Comparison of ENCODE assay signal across 7 cellular contexts in the genomic region with DNA sequence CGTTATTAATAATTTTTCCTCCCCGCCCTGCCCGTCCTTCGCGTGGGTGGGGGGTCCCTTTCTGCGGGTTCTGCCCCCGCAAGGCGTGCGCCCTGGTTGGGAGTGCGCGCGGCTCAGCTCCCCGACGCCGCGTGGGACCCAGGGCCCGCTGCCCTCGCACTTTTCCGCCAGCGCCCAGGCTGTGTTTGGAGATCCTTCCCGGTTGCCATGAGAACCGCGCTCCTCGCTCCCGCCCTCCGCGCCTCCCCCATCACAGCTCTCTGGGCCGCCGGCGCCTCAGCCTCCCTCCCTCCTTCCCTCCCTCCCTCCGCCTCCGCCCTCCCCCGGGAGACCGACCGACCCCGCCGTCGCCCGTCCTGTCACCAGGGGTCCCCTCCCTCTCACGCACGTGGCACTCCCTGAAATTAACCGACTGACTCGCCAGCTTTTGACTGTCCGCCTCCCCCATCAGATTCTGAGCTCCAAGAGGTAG. TPM values are rescaled to one million over a fixed set of nuclear protein-coding genes. Genes with fewer than 3 reads are reported as not detected.
DNase-seq lines count a peak whose midpoint lies in the region; ATAC-seq and TF ChIP-seq lines count a peak whose summit lies in the region.

No MANE protein-coding gene starts in this region.

- H3K9me3 ChIP-seq in liver (ENCODE audit: control insufficient read depth in 4 of 4, low read length in 3 of 4): no peaks in the 10 kb centered on the region

- TF ChIP-seq RAD21 in liver (IDR thresholded peaks at IDR 0.05): no peak

- CTCF ChIA-PET in activated CD4-positive, alpha-beta T cell treated with anti-CD3 and anti-CD28 coated beads, Interleukin-2, amount 10 ng/mL, durations not matched to agents 7 days and 5 days (lab: Charles Lee): interaction anchor here (0.6 to 4.1 kb wide), 6 partner anchors 15 to 139 kb away, joined by 3 to 22 read pairs (median 4); no protein-coding TSS in a partner anchor

- H3K27me3 Mint-ChIP-seq in activated CD4-positive, alpha-beta T cell treated with anti-CD3 and anti-CD28 coated beads, Interleukin-2, amount 10 ng/mL, durations not matched to agents 7 days and 5 days: peaks cover 37% of the 10 kb centered on the region

- no peaks in the 10 kb centered on the region for H3K27me3 ChIP-seq in liver (ENCODE audit: control insufficient read depth in 4 of 4, insufficient read depth in 4 of 4, low read length in 3 of 4)

- TF ChIP-seq CTCF in GM20000 (IDR thresholded peaks at IDR 0.05; ENCODE audit: extremely low read depth, missing control alignments) (no peak), liver (IDR thresholded peaks at IDR 0.05; ENCODE audit: low read depth, low read length, missing input control) (no peak)

- no peak overlapping the region for H3K9ac ChIP-seq in liver (ENCODE audit: low read depth in 1 of 2, low read length in 2 of 2)

- no peak for ATAC-seq in HG03045 (IDR thresholded peaks at IDR 0.05; ENCODE audit: unreplicated experiment)

- H3K36me3 Mint-ChIP-seq in activated CD4-positive, alpha-beta T cell treated with anti-CD3 and anti-CD28 coated beads, Interleukin-2, amount 10 ng/mL, durations not matched to agents 7 days and 5 days (ENCODE audit: low read depth): peaks cover 7% of the 10 kb centered on the region

- H3K27ac Mint-ChIP-seq in activated CD4-positive, alpha-beta T cell treated with anti-CD3 and anti-CD28 coated beads, Interleukin-2, amount 10 ng/mL, durations not matched to agents 7 days and 5 days: peak overlapping the region; percentile 51

- peak overlapping the region; percentile 56 for H3K4me3 Mint-ChIP-seq in activated CD4-positive, alpha-beta T cell treated with anti-CD3 and anti-CD28 coated beads, Interleukin-2, amount 10 ng/mL, durations not matched to agents 7 days and 5 days

- peak; percentile 86 for DNase-seq in GM20000 (ENCODE audit: low spot score)
- peak; percentile 28 for DNase-seq in NCI-H345 treated with DMSO at 0.1 percent for 48 hours (lab: John Stamatoyannopoulos, UW; ENCODE audit: unreplicated experiment)
- peak; percentile 62 for DNase-seq in activated CD4-positive, alpha-beta T cell treated with anti-CD3 and anti-CD28 coated beads, Interleukin-2, amount 10 ng/mL, durations not matched to agents 7 days and 5 days
- peak; percentile 93 for DNase-seq in ecto neural progenitor cell (ENCODE audit: low spot score)
- peak; percentile 54 for DNase-seq in stimulated activated CD8-positive, alpha-beta memory T cell treated with anti-CD3 and anti-CD28 coated beads, Interleukin-12 subunit alpha, Interleukin-12 subunit beta, amount 100 ng/mL, for 4 hours (ENCODE audit: low read depth)

- H3K9me3 Mint-ChIP-seq in activated CD4-positive, alpha-beta T cell treated with anti-CD3 and anti-CD28 coated beads, Interleukin-2, amount 10 ng/mL, durations not matched to agents 7 days and 5 days: no peaks in the 10 kb centered on the region

- POLR2A ChIA-PET in activated CD4-positive, alpha-beta T cell treated with anti-CD3 and anti-CD28 coated beads, Interleukin-2, amount 10 ng/mL, durations not matched to agents 7 days and 5 days (lab: Charles Lee): interaction anchor here (0.8 kb wide), 1 partner anchor 137 kb away, joined by 3 read pairs; no protein-coding TSS in a partner anchor

- H3K4me3 ChIP-seq in liver (ENCODE audit: low read depth in 1 of 3, low read length in 3 of 3): peak overlapping the region in 1 of 3 donors; percentile 14

- 3% methylated on average over 44 of the region's 44 CpGs for WGBS in liver

- peaks cover 9 to 49% (median 28%) of the 10 kb centered on the region in 4 donors for H3K4me1 ChIP-seq in liver (ENCODE audit: control insufficient read depth in 4 of 4, insufficient read depth in 4 of 4, low read length in 3 of 4)

- H3K4me1 Mint-ChIP-seq in activated CD4-positive, alpha-beta T cell treated with anti-CD3 and anti-CD28 coated beads, Interleukin-2, amount 10 ng/mL, durations not matched to agents 7 days and 5 days: peaks cover 63% of the 10 kb centered on the region

- H3K27ac ChIP-seq in liver (ENCODE audit: low read depth in 1 of 2, low read length in 2 of 2): peak overlapping the region; percentile 89 to 94

- H3K36me3 ChIP-seq in liver (ENCODE audit: control insufficient read depth in 4 of 4, insufficient read depth in 3 of 4, low read depth in 1 of 4, low read length in 3 of 4): no peaks in the 10 kb centered on the region

TF ChIP-seq in liver, 16 proteins besides CTCF, POLR2A, EP300 and RAD21:
- TF ChIP-seq RXRA (IDR thresholded peaks at IDR 0.05): no peak
- no peak for TF ChIP-seq TAF1 (conservative IDR thresholded peaks at IDR 0.05)
- TF ChIP-seq FOXA1 (IDR thresholded peaks at IDR 0.05): no peak
- TF ChIP-seq, protein P1, sequence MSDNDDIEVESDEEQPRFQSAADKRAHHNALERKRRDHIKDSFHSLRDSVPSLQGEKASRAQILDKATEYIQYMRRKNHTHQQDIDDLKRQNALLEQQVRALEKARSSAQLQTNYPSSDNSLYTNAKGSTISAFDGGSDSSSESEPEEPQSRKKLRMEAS (IDR thresholded peaks at IDR 0.05): no peak
- TF ChIP-seq HNF4A (conservative IDR thresholded peaks at IDR 0.05): no peak
- TF ChIP-seq YY1 (IDR thresholded peaks at IDR 0.05): no peak
- TF ChIP-seq NR2F2 (IDR thresholded peaks at IDR 0.05): no peak

RNA-seq across cellular contexts. Expression of a gene that starts 2.4 kb away (rescaled TPM):
- 100 to 1,000 TPM; 112 to 123 TPM for total RNA-seq in activated CD4-positive, alpha-beta T cell treated with anti-CD3 and anti-CD28 coated beads, Interleukin-2, amount 10 ng/mL, durations not matched to agents 7 days and 5 days
- total RNA-seq in liver: 10 to 100 TPM in 1 of 2 donors, 1 to 10 TPM in 1; 6.4 to 19.0 TPM
- 10 to 100 TPM in 1 of 2 donors, 1 to 10 TPM in 1; 4.0 to 16.6 TPM for polyA plus RNA-seq in liver

RNA-seq across cellular contexts. Expression of a gene that starts 19.4 kb away (rescaled TPM):
- not detected for total RNA-seq in activated CD4-positive, alpha-beta T cell treated with anti-CD3 and anti-CD28 coated beads, Interleukin-2, amount 10 ng/mL, durations not matched to agents 7 days and 5 days
- 10 to 100 TPM in 1 of 2 donors, 1 to 10 TPM in 1; 7.9 to 13.4 TPM for total RNA-seq in liver
- 1 to 10 TPM; 2.3 to 5.8 TPM for polyA plus RNA-seq in liver

RNA-seq across cellular contexts. Expression of a gene that starts 21.1 kb away (rescaled TPM):
- 10 to 100 TPM; 10.7 to 12.1 TPM for total RNA-seq in activated CD4-positive, alpha-beta T cell treated with anti-CD3 and anti-CD28 coated beads, Interleukin-2, amount 10 ng/mL, durations not matched to agents 7 days and 5 days
- total RNA-seq in liver: 10 to 100 TPM in 1 of 2 donors, 1 to 10 TPM in 1; 8.0 to 41.9 TPM
- polyA plus RNA-seq in liver: 10 to 100 TPM in 1 of 2 donors, 1 to 10 TPM in 1; 4.7 to 12.1 TPM

RNA-seq across cellular contexts. Expression of a gene that starts 30.9 kb away (rescaled TPM):
- total RNA-seq in activated CD4-positive, alpha-beta T cell treated with anti-CD3 and anti-CD28 coated beads, Interleukin-2, amount 10 ng/mL, durations not matched to agents 7 days and 5 days: not detected
- 10 to 100 TPM in 1 of 2 donors, under 1 TPM in 1; 0.42 to 11.6 TPM for total RNA-seq in liver
- 1 to 10 TPM; 6.7 to 7.7 TPM for polyA plus RNA-seq in liver

Comparison
In these comparisons a context has a peak if more than half of its experiments do, and no peak if none do; other contexts are left out.
1. DNase-seq: peak in every context shown above with its lines; median percentile 93 in ecto neural progenitor cell; 86 in GM20000; 62 in activated CD4-positive, alpha-beta T cell treated with anti-CD3 and anti-CD28 coated beads, Interleukin-2, amount 10 ng/mL, durations not matched to agents 7 days and 5 days; 54 in stimulated activated CD8-positive, alpha-beta memory T cell treated with anti-CD3 and anti-CD28 coated beads, Interleukin-12 subunit alpha, Interleukin-12 subunit beta, amount 100 ng/mL, for 4 hours; 28 in NCI-H345 treated with DMSO at 0.1 percent for 48 hours.
2. RNA of a gene that starts 2.4 kb away (total RNA-seq): 112 to 123 TPM in activated CD4-positive, alpha-beta T cell treated with anti-CD3 and anti-CD28 coated beads, Interleukin-2, amount 10 ng/mL, durations not matched to agents 7 days and 5 days; 6.4 to 19.0 TPM in liver; every median in the first group is over 4 times any median in the second.
3. RNA of a gene that starts 19.4 kb away (total RNA-seq): 7.9 to 13.4 TPM in liver; not detected in activated CD4-positive, alpha-beta T cell treated with anti-CD3 and anti-CD28 coated beads, Interleukin-2, amount 10 ng/mL, durations not matched to agents 7 days and 5 days; every median in the first group is over 4 times any median in the second.